ENCODE assay signal across 11 cellular contexts in genomic region chr14:54722791-54723432, GRCh38.
DNase-seq lines count a peak whose midpoint lies in the region; ATAC-seq and TF ChIP-seq lines count a peak whose summit lies in the region.
"Had no signal": no experiment of that assay in that cellular context is flagged by ENCODE, and none has a peak within 500 bp of the region (broad histone marks: within the 10 kb centered on the region; RNA-seq: fewer than 3 reads in every experiment).

No MANE protein-coding gene starts in this region.

- intact Hi-C loops in esophagus squamous epithelium (cut with DNase I), result no loop called here

- ATAC-seq in HG03159 (IDR thresholded peaks at IDR 0.05; ENCODE audit: unreplicated experiment), result no peak

- no peak overlapping the region for H3K27ac Mint-ChIP-seq in endodermal cell
- H3K27ac Mint-ChIP-seq: CD4-positive, alpha-beta memory T cell had no signal

- peaks cover 12% of the 10 kb centered on the region for H3K4me1 Mint-ChIP-seq in endodermal cell
- H3K4me1 Mint-ChIP-seq: CD4-positive, alpha-beta memory T cell had no signal

- WGBS in endodermal cell (ENCODE audit: insufficient coverage in 1 of 2, insufficient read length in 1 of 2), 2 experiments, result 67 to 85% methylated on average over 2 to 3 of the region's 4 CpGs
- WGBS in esophagus squamous epithelium, 2 donors, result 42 to 57% methylated on average over 4 of the region's 4 CpGs

- TF ChIP-seq POLR2A in NB4 (IDR thresholded peaks at IDR 0.05; ENCODE audit: extremely low read depth, insufficient read length) (no peak), esophagus squamous epithelium (IDR thresholded peaks at IDR 0.05) (no peak)

- H3K9ac ChIP-seq in endodermal cell (ENCODE audit: extremely low read depth, low read length, poor library complexity, severe bottlenecking), result no peak overlapping the region

- H3K9me3 Mint-ChIP-seq in endodermal cell, result no peaks in the 10 kb centered on the region
- H3K9me3 Mint-ChIP-seq: IgD-negative memory B cell had no signal

- H3K36me3 ChIP-seq in endodermal cell (ENCODE audit: control insufficient read depth, insufficient read depth, low read length) (no peaks in the 10 kb centered on the region), esophagus squamous epithelium (no peaks in the 10 kb centered on the region)
- H3K36me3 ChIP-seq: pancreas had no signal

- H3K27me3 ChIP-seq in endodermal cell (ENCODE audit: control insufficient read depth, insufficient read depth, low read length, poor library complexity, severe bottlenecking) (no peaks in the 10 kb centered on the region), esophagus squamous epithelium (no peaks in the 10 kb centered on the region)
- H3K27me3 ChIP-seq: pancreas had no signal

- no peaks in the 10 kb centered on the region for H3K27me3 Mint-ChIP-seq in endodermal cell (ENCODE audit: insufficient read depth)
- H3K27me3 Mint-ChIP-seq: IgD-negative memory B cell had no signal

- H3K4me3 Mint-ChIP-seq in endodermal cell, result no peak overlapping the region
- H3K4me3 Mint-ChIP-seq: CD4-positive, alpha-beta memory T cell had no signal

- H3K4me3 ChIP-seq in NB4 (ENCODE audit: low read depth, low read length), result no peak overlapping the region
- no peak overlapping the region for H3K4me3 ChIP-seq in endodermal cell (ENCODE audit: low read length)
- no peak overlapping the region for H3K4me3 ChIP-seq in retinal pigment epithelial cell (ENCODE audit: low read length)
- no peak overlapping the region for H3K4me3 ChIP-seq in esophagus squamous epithelium
- H3K4me3 ChIP-seq: pancreas had no signal

- DNase-seq in NCI-H2171 treated with DMSO at 0.1 percent for 48 hours (lab: John Stamatoyannopoulos, UW) (peak; percentile 23), NCI-H2171 (lab: John Stamatoyannopoulos, UW) (no peak), NB4 (ENCODE audit: low read depth) (peak; percentile 20), endodermal cell (no peak), retinal pigment epithelial cell (ENCODE audit: low read depth) (peak; percentile 13), ecto neural progenitor cell (ENCODE audit: low spot score) (no peak), esophagus squamous epithelium (lab: John Stamatoyannopoulos, UW) (no peak)
- DNase-seq: pancreas had no signal

- H3K9me3 ChIP-seq in endodermal cell (ENCODE audit: control insufficient read depth, low read length) (no peaks in the 10 kb centered on the region), esophagus squamous epithelium (no peaks in the 10 kb centered on the region)
- H3K9me3 ChIP-seq: pancreas had no signal

- H3K27ac ChIP-seq in endodermal cell (ENCODE audit: low read depth, low read length), result no peak overlapping the region
- no peak overlapping the region for H3K27ac ChIP-seq in esophagus squamous epithelium
- H3K27ac ChIP-seq: pancreas had no signal

- no peaks in the 10 kb centered on the region for H3K36me3 Mint-ChIP-seq in endodermal cell (ENCODE audit: low read depth)
- H3K36me3 Mint-ChIP-seq: CD4-positive, alpha-beta memory T cell had no signal

- TF ChIP-seq CTCF in NB4 (IDR thresholded peaks at IDR 0.05; ENCODE audit: low read depth, low read length), result no peak
- TF ChIP-seq CTCF in endodermal cell (conservative IDR thresholded peaks at IDR 0.05), result peak; percentile 66
- peak; percentile 68 for TF ChIP-seq CTCF in retinal pigment epithelial cell (conservative IDR thresholded peaks at IDR 0.05; ENCODE audit: low read depth, low read length)
- TF ChIP-seq CTCF in esophagus squamous epithelium (IDR thresholded peaks at IDR 0.05), result peak in 2 of 6 experiments; percentile 11 to 16

- H3K4me1 ChIP-seq in endodermal cell (ENCODE audit: control insufficient read depth, insufficient read depth, low read length) (no peaks in the 10 kb centered on the region), esophagus squamous epithelium (peaks cover 0 to 6% (median 0%) of the 10 kb centered on the region in 3 donors)
- H3K4me1 ChIP-seq: pancreas had no signal

Comparison
In these comparisons a context has a peak if more than half of its experiments do, and no peak if none do; other contexts are left out.
1. DNase-seq: peak in NCI-H2171 treated with DMSO at 0.1 percent for 48 hours (single experiment), NB4 (single experiment) and retinal pigment epithelial cell (single experiment); none in NCI-H2171 (single experiment), endodermal cell (single experiment), ecto neural progenitor cell (single experiment) and esophagus squamous epithelium (single experiment).